In the genomic region with DNA sequence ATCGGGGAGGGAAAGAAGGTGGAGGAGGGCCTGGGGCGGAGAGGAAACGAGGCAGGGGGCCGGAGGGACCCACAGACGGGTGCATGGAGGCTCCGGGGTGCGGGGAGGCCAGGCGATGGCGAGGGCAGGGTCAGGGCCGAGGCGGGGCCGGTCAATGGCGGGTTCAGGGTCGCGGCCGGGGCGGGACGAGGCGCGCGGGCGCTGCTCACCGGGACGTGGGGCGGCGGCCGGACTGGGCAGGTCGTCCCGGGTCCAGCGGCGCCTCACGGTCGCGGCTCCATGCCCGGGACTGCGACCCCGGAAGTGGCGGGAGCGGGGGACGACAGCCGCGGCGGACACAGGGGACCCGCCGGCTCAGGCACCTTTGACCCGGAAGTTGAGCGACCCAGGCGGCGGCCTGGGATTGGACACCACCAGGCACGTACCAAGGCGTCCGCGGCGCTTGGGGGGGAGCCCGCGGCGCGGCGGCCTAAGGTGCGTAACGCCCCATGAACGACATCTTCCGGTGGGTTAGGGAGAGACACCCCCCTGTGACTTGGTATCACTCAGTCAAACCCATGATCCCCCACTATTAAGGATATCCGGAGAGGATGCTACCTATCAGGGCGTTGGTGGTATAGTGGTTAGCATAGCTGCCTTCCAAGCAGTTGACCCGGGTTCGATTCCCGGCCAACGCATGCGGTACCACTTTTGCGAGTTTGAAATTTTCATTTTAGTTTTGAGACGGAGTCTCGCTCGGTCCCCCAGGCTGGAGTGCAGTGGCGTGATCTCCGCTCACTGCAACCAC, we compare ENCODE assay signal across 8 cellular contexts. TPM values are rescaled to one million over a fixed set of nuclear protein-coding genes. Genes with fewer than 3 reads are reported as not detected.
DNase-seq lines count a peak whose midpoint lies in the region; ATAC-seq, FAIRE-seq and TF ChIP-seq lines count a peak whose summit lies in the region.

Gene DPP9 (minus strand): TSS at position 378 of the 787 bp plus-strand sequence. CDS start 3,936 bp downstream, outside the sequence.

- H3K4me1 ChIP-seq in small intestine (ENCODE audit: control insufficient read depth in 2 of 2, insufficient read depth in 1 of 2, low read depth in 1 of 2, low read length in 1 of 2): peaks cover 0 to 5% of the 10 kb centered on the region in 2 donors

- H3K36me3 ChIP-seq in bronchial epithelial cell (ENCODE audit: control insufficient read depth, insufficient read depth, low read length): peaks cover 8% of the 10 kb centered on the region
- H3K36me3 ChIP-seq in small intestine (ENCODE audit: control insufficient read depth in 2 of 2, insufficient read depth in 2 of 2, low read length in 2 of 2): peaks cover 0 to 6% of the 10 kb centered on the region in 2 donors

- no peaks in the 10 kb centered on the region for H3K27me3 ChIP-seq in AG04450 (ENCODE audit: control insufficient read depth, insufficient read depth, low read length)
- no peaks in the 10 kb centered on the region for H3K27me3 ChIP-seq in bronchial epithelial cell (ENCODE audit: control insufficient read depth, insufficient read depth, low read length)
- no peaks in the 10 kb centered on the region for H3K27me3 ChIP-seq in small intestine (ENCODE audit: control insufficient read depth in 2 of 2, insufficient read depth in 2 of 2, low read length in 2 of 2)

- H3K27ac ChIP-seq in AG04450 (ENCODE audit: low read depth, low read length) (peak within 1 kb of the TSS; percentile 39), small intestine (ENCODE audit: low read depth in 1 of 2, low read length in 1 of 2) (peak within 1 kb of the TSS; percentile 83 to 90)

- peak; percentile 96 for DNase-seq in AG04450 (ENCODE audit: low read depth, low spot score)
- peak; percentile 95 for DNase-seq in NCI-H2227 treated with DMSO at 0.1 percent for 48 hours (lab: John Stamatoyannopoulos, UW)
- DNase-seq in bronchial epithelial cell (ENCODE audit: low read depth): peak; percentile 92
- peak; percentile 100 for DNase-seq in iPS-NIHi11 (ENCODE audit: low spot score)
- peak; percentile 99 for DNase-seq in small intestine

- WGBS in small intestine, 3 donors: 0% methylated on average over 53 to 76 of the region's 76 CpGs

- peak; percentile 91 for ATAC-seq in GM18907 (IDR thresholded peaks at IDR 0.05; ENCODE audit: unreplicated experiment)
- peak; percentile 87 for ATAC-seq in HG03159 (IDR thresholded peaks at IDR 0.05; ENCODE audit: unreplicated experiment)

- peak; percentile 88 for FAIRE-seq in bronchial epithelial cell (lab: Jason Lieb, UNC)
- no peak for FAIRE-seq in small intestine (lab: Jason Lieb, UNC)

- H3K4me3 ChIP-seq in AG04450 (ENCODE audit: low read depth, low read length) (peak within 1 kb of the TSS; percentile 97), WI38 (ENCODE audit: low read depth, low read length) (peak within 1 kb of the TSS; percentile 95), bronchial epithelial cell (ENCODE audit: low read depth, low read length) (peak within 1 kb of the TSS; percentile 59), small intestine (ENCODE audit: low read depth in 1 of 2, low read length in 2 of 2) (peak within 1 kb of the TSS; percentile 89 to 98)

- POLR2A ChIA-PET in AG04450 (lab: Yijun Ruan, JAX): interaction anchor here (1.9 kb wide), 1 partner anchor 67 kb away, joined by 12 read pairs; the partner anchor contains the start of gene FEM1A

- peak; percentile 31 for TF ChIP-seq CTCF in AG04450 (IDR thresholded peaks at IDR 0.05; ENCODE audit: low read depth, low read length)
- TF ChIP-seq CTCF in WI38 (IDR thresholded peaks at IDR 0.05; ENCODE audit: low read depth, low read length): no peak; the same call in 1 of the 2 replicates
- TF ChIP-seq CTCF in bronchial epithelial cell (IDR thresholded peaks at IDR 0.05; ENCODE audit: insufficient read depth, low read length, severe bottlenecking): peak; percentile 55

- H3K9me3 ChIP-seq in AG04450 (ENCODE audit: control insufficient read depth, insufficient read depth, low read length): no peaks in the 10 kb centered on the region; the same call in 1 of the 2 replicates
- no peaks in the 10 kb centered on the region for H3K9me3 ChIP-seq in small intestine (ENCODE audit: control insufficient read depth, low read depth)

- CTCF ChIA-PET in AG04450 (lab: Charles Lee): interaction anchor here (0.6 to 3.4 kb wide), 3 partner anchors 9 to 463 kb away, joined by 3 to 13 read pairs (median 3); no protein-coding TSS in a partner anchor

RNA-seq across cellular contexts. Expression of gene DPP9, which starts in this region (rescaled TPM):
- polyA plus RNA-seq in AG04450 (2011; rRNA removed) (5.6 and 9.0 TPM in 2 replicates), small intestine (10 to 100 TPM; 42.0 to 59.5 (median 44.6) TPM)
- 8.5 and 15.2 TPM in 2 replicates for polyA minus RNA-seq in AG04450 (2011; rRNA and poly(A)+ RNA removed)
- total RNA-seq in bronchial epithelial cell: 34.0 and 36.7 TPM in 2 replicates

Comparison
In these comparisons a context has a peak if more than half of its experiments do, and no peak if none do; other contexts are left out.
1. Peak in every context shown above with its lines: DNase-seq, ATAC-seq, H3K4me3 ChIP-seq and H3K27ac ChIP-seq.